ENCODE assay signal across 1 cellular context in the genomic region with DNA sequence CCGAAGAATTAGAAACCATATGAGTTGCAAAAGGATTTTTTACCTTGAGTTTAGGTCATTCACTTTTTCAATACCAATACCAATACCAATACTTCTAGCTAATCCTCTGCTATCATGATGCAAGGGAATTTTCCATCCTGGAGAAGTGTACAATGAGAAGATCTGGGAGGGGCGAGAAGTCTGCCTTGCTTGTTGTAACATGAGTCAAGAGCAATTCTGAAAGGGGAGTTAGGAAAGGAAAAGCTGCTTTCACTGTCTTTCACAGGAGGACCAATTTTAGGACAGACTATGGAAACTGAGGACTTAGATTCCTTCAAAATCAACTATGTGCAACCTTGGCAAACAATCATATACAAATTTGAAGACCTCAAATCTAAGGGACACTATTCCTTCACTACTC.
TF ChIP-seq lines count a peak whose summit lies in the region.

No MANE protein-coding gene starts in this region.

TF ChIP-seq in GM12878, 131 proteins besides CTCF, POLR2A, EP300 and RAD21 (continued from another document):
- TF ChIP-seq, protein P1, sequence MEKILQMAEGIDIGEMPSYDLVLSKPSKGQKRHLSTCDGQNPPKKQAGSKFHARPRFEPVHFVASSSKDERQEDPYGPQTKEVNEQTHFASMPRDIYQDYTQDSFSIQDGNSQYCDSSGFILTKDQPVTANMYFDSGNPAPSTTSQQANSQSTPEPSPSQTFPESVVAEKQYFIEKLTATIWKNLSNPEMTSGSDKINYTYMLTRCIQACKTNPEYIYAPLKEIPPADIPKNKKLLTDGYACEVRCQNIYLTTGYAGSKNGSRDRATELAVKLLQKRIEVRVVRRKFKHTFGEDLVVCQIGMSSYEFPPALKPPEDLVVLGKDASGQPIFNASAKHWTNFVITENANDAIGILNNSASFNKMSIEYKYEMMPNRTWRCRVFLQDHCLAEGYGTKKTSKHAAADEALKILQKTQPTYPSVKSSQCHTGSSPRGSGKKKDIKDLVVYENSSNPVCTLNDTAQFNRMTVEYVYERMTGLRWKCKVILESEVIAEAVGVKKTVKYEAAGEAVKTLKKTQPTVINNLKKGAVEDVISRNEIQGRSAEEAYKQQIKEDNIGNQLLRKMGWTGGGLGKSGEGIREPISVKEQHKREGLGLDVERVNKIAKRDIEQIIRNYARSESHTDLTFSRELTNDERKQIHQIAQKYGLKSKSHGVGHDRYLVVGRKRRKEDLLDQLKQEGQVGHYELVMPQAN (conservative IDR thresholded peaks at IDR 0.05): no peak
- TF ChIP-seq STAT3 (IDR thresholded peaks at IDR 0.05; ENCODE audit: low read depth, low read length): no peak
- TF ChIP-seq SUZ12 (IDR thresholded peaks at IDR 0.05; ENCODE audit: unreplicated experiment): no peak
- no peak for TF ChIP-seq ZNF217 (IDR thresholded peaks at IDR 0.05)
- no peak for TF ChIP-seq MTA3 (IDR thresholded peaks at IDR 0.05; ENCODE audit: borderline replicate concordance, low read length)
- no peak for TF ChIP-seq BCL11A (IDR thresholded peaks at IDR 0.05; ENCODE audit: low read depth, low read length)
- no peak for TF ChIP-seq ZNF622 (IDR thresholded peaks at IDR 0.05)
- no peak for TF ChIP-seq SREBF1 (IDR thresholded peaks at IDR 0.05; ENCODE audit: low read length)
- TF ChIP-seq YY1 (IDR thresholded peaks at IDR 0.05; ENCODE audit: low read depth, low read length): no peak
- TF ChIP-seq MEF2A (IDR thresholded peaks at IDR 0.05; ENCODE audit: insufficient read depth, low read depth, low read length): no peak
- TF ChIP-seq SUPT20H (IDR thresholded peaks at IDR 0.05; ENCODE audit: borderline replicate concordance, control insufficient read depth, low read depth, low read length): no peak
- TF ChIP-seq ZNF207 (IDR thresholded peaks at IDR 0.05; ENCODE audit: borderline replicate concordance): no peak
